1 cellular context compared by ENCODE assay signal in the genomic region with DNA sequence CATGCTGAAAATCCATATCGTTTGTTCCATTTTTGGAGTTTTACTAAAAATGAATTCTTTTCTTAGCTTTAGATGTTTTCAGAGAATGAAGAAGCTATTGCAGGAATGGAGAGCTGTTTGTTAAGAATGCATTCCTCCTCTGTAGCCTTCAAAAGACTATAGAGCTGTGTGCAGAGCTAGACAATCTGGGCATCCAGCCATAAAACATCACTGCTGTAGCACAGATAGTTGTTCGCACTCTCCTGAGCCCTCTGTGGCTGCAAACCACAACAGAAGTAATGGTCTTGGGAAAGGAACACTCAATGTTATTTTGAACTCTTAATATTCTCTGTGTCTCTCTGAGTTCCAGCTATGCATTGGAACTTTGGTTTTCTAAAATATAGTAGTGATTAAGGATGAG.
TF ChIP-seq lines count a peak whose summit lies in the region.

No MANE protein-coding gene starts in this region.

TF ChIP-seq in GM23338, 12 proteins besides CTCF, POLR2A, EP300 and RAD21 (continued from another document):
- TF ChIP-seq, protein P1, sequence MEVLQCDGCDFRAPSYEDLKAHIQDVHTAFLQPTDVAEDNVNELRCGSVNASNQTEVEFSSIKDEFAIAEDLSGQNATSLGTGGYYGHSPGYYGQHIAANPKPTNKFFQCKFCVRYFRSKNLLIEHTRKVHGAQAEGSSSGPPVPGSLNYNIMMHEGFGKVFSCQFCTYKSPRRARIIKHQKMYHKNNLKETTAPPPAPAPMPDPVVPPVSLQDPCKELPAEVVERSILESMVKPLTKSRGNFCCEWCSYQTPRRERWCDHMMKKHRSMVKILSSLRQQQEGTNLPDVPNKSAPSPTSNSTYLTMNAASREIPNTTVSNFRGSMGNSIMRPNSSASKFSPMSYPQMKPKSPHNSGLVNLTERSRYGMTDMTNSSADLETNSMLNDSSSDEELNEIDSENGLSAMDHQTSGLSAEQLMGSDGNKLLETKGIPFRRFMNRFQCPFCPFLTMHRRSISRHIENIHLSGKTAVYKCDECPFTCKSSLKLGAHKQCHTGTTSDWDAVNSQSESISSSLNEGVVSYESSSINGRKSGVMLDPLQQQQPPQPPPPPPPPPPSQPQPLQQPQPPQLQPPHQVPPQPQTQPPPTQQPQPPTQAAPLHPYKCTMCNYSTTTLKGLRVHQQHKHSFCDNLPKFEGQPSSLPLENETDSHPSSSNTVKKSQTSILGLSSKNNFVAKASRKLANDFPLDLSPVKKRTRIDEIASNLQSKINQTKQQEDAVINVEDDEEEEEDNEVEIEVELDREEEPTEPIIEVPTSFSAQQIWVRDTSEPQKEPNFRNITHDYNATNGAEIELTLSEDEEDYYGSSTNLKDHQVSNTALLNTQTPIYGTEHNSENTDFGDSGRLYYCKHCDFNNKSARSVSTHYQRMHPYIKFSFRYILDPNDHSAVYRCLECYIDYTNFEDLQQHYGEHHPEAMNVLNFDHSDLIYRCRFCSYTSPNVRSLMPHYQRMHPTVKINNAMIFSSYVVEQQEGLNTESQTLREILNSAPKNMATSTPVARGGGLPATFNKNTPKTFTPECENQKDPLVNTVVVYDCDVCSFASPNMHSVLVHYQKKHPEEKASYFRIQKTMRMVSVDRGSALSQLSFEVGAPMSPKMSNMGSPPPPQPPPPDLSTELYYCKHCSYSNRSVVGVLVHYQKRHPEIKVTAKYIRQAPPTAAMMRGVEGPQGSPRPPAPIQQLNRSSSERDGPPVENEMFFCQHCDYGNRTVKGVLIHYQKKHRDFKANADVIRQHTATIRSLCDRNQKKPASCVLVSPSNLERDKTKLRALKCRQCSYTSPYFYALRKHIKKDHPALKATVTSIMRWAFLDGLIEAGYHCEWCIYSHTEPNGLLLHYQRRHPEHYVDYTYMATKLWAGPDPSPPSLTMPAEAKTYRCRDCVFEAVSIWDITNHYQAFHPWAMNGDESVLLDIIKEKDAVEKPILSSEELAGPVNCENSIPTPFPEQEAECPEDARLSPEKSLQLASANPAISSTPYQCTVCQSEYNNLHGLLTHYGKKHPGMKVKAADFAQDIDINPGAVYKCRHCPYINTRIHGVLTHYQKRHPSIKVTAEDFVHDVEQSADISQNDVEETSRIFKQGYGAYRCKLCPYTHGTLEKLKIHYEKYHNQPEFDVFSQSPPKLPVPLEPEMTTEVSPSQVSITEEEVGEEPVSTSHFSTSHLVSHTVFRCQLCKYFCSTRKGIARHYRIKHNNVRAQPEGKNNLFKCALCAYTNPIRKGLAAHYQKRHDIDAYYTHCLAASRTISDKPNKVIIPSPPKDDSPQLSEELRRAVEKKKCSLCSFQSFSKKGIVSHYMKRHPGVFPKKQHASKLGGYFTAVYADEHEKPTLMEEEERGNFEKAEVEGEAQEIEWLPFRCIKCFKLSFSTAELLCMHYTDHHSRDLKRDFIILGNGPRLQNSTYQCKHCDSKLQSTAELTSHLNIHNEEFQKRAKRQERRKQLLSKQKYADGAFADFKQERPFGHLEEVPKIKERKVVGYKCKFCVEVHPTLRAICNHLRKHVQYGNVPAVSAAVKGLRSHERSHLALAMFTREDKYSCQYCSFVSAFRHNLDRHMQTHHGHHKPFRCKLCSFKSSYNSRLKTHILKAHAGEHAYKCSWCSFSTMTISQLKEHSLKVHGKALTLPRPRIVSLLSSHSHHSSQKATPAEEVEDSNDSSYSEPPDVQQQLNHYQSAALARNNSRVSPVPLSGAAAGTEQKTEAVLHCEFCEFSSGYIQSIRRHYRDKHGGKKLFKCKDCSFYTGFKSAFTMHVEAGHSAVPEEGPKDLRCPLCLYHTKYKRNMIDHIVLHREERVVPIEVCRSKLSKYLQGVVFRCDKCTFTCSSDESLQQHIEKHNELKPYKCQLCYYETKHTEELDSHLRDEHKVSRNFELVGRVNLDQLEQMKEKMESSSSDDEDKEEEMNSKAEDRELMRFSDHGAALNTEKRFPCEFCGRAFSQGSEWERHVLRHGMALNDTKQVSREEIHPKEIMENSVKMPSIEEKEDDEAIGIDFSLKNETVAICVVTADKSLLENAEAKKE (CRISPR knock-in tag; IDR thresholded peaks at IDR 0.05), result no peak
